Comparison of ENCODE assay signal across 9 cellular contexts in genomic region chr16:70694088-70694487, GRCh38. TPM values are rescaled to one million over a fixed set of nuclear protein-coding genes. Genes with fewer than 3 reads are reported as not detected.
DNase-seq lines count a peak whose midpoint lies in the region; ATAC-seq and TF ChIP-seq lines count a peak whose summit lies in the region.
"Had no signal": no experiment of that assay in that cellular context is flagged by ENCODE, and none has a peak within 500 bp of the region (broad histone marks: within the 10 kb centered on the region; RNA-seq: fewer than 3 reads in every experiment).

No MANE protein-coding gene starts in this region.

- H3K27me3 ChIP-seq in HCT116 (ENCODE audit: insufficient read depth, low read length) (no peaks in the 10 kb centered on the region), WERI-Rb-1 (ENCODE audit: insufficient read depth, low read depth, severe bottlenecking) (no peaks in the 10 kb centered on the region), gastroesophageal sphincter (no peaks in the 10 kb centered on the region), skeletal muscle tissue (ENCODE audit: control insufficient read depth in 3 of 3, insufficient read depth in 3 of 3, low read length in 3 of 3) (no peaks in the 10 kb centered on the region)
- no peaks in the 10 kb centered on the region for H3K27me3 ChIP-seq in effector memory CD4-positive, alpha-beta T cell (replicated peaks; ENCODE audit: control insufficient read depth, insufficient read depth, low read length, poor library complexity, severe bottlenecking)

- peak overlapping the region; percentile 29; the same call in 1 of the 2 replicates for H3K27ac ChIP-seq in HCT116 (ENCODE audit: low read depth, low read length)
- peak overlapping the region; percentile 68 for H3K27ac ChIP-seq in WERI-Rb-1
- H3K27ac ChIP-seq in gastroesophageal sphincter: peak overlapping the region; percentile 95 to 98 (median 97)
- peak overlapping the region; percentile 96 for H3K27ac ChIP-seq in skeletal muscle tissue (ENCODE audit: low read depth, low read length)
- no peak overlapping the region for H3K27ac ChIP-seq in effector memory CD4-positive, alpha-beta T cell (ENCODE audit: insufficient read depth, low read length, poor library complexity, severe bottlenecking)
- H3K27ac ChIP-seq: HL-60 had no signal

- no peaks in the 10 kb centered on the region for H3K9me3 ChIP-seq in HCT116 (ENCODE audit: control insufficient read depth in 1 of 2, insufficient read depth in 1 of 2, low read depth in 1 of 2, low read length in 2 of 2)
- no peaks in the 10 kb centered on the region for H3K9me3 ChIP-seq in WERI-Rb-1 (ENCODE audit: severe bottlenecking)
- H3K9me3 ChIP-seq in gastroesophageal sphincter: no peaks in the 10 kb centered on the region
- no peaks in the 10 kb centered on the region for H3K9me3 ChIP-seq in skeletal muscle tissue (ENCODE audit: control insufficient read depth in 3 of 3, low read length in 3 of 3)
- H3K9me3 ChIP-seq in effector memory CD4-positive, alpha-beta T cell (ENCODE audit: control insufficient read depth, low read length): no peaks in the 10 kb centered on the region

- TF ChIP-seq RAD21 in HCT116 (IDR thresholded peaks at IDR 0.05; ENCODE audit: low read depth): no peak

- POLR2A ChIA-PET in HCT116 (lab: Charles Lee): no interaction called here

- ATAC-seq in HCT116 (peak; percentile 77), gastroesophageal sphincter (peak; percentile 28), GM19324 (IDR thresholded peaks at IDR 0.05; ENCODE audit: low FRiP score, unreplicated experiment) (no peak)

- H3K9ac ChIP-seq in HCT116 (ENCODE audit: low read length) (peak overlapping the region; percentile 51), skeletal muscle tissue (ENCODE audit: low read depth in 1 of 3, low read length in 3 of 3) (peak overlapping the region; percentile 56 to 82 (median 70))

- no peaks in the 10 kb centered on the region for H4K20me1 ChIP-seq in HCT116 (ENCODE audit: insufficient read depth)

- DNase-seq in HCT116 (ENCODE audit: low read depth, low spot score) (no peak), WERI-Rb-1 (no peak), GM13976 (ENCODE audit: low spot score) (no peak), NCI-H1436 (lab: John Stamatoyannopoulos, UW) (no peak)
- no peak for DNase-seq in effector memory CD4-positive, alpha-beta T cell

- peaks cover 35 to 77% of the 10 kb centered on the region in 2 experiments for H3K4me1 ChIP-seq in HCT116 (ENCODE audit: control insufficient read depth in 1 of 2, insufficient read depth in 2 of 2, low read length in 2 of 2)
- peaks cover 16 to 98% (median 81%) of the 10 kb centered on the region in 3 donors for H3K4me1 ChIP-seq in gastroesophageal sphincter
- peaks cover 92 to 100% (median 98%) of the 10 kb centered on the region in 3 donors for H3K4me1 ChIP-seq in skeletal muscle tissue (ENCODE audit: control insufficient read depth in 3 of 3, insufficient read depth in 3 of 3, low read length in 3 of 3)
- no peaks in the 10 kb centered on the region for H3K4me1 ChIP-seq in effector memory CD4-positive, alpha-beta T cell (ENCODE audit: control insufficient read depth, insufficient read depth, low read length, poor library complexity, severe bottlenecking)

- H3K36me3 ChIP-seq in HCT116 (ENCODE audit: control insufficient read depth in 1 of 2, insufficient read depth in 2 of 2, low read length in 2 of 2) (no peaks in the 10 kb centered on the region), WERI-Rb-1 (peaks cover 7% of the 10 kb centered on the region), gastroesophageal sphincter (peaks cover 0 to 9% of the 10 kb centered on the region in 2 donors), skeletal muscle tissue (ENCODE audit: control insufficient read depth in 3 of 3, insufficient read depth in 3 of 3, low read length in 3 of 3) (no peaks in the 10 kb centered on the region)
- H3K36me3 ChIP-seq in effector memory CD4-positive, alpha-beta T cell (ENCODE audit: control insufficient read depth, insufficient read depth, low read length): peaks cover 8% of the 10 kb centered on the region

- H3K79me2 ChIP-seq in HCT116 (ENCODE audit: insufficient read depth, low read length): no peaks in the 10 kb centered on the region

- intact Hi-C loops in HCT116 (cut with micrococcal nuclease): no loop called here

- in situ Hi-C loops in GM13976 (cut with MboI; ENCODE audit: low sequenced_read_pairs, unreplicated experiment): no loop called here

- TF ChIP-seq CTCF in HCT116 (IDR thresholded peaks at IDR 0.05 in 2 of 3, conservative IDR thresholded peaks at IDR 0.05 in 1 of 3; ENCODE audit: borderline replicate concordance in 1 of 3, insufficient read depth in 1 of 3, low read depth in 2 of 3, low read length in 2 of 3) (no peak), WERI-Rb-1 (IDR thresholded peaks at IDR 0.05; ENCODE audit: low read depth, low read length) (no peak), gastroesophageal sphincter (IDR thresholded peaks at IDR 0.05) (no peak), GM13976 (IDR thresholded peaks at IDR 0.05; ENCODE audit: borderline replicate concordance, control extremely low read depth, extremely low read depth, insufficient read depth, missing control alignments) (no peak)

- no peaks in the 10 kb centered on the region for H3K9me2 ChIP-seq in HCT116 (ENCODE audit: insufficient read depth)

- peak overlapping the region in 1 of 2 experiments; percentile 18; a peak in 1 of 4 replicates for H3K4me3 ChIP-seq in HCT116 (replicated peaks in 1 of 2; ENCODE audit: low read depth in 1 of 2, low read length in 2 of 2)
- no peak overlapping the region for H3K4me3 ChIP-seq in WERI-Rb-1 (ENCODE audit: low read depth, low read length)
- no peak overlapping the region for H3K4me3 ChIP-seq in gastroesophageal sphincter
- H3K4me3 ChIP-seq in skeletal muscle tissue (ENCODE audit: low read length in 3 of 3): no peak overlapping the region
- H3K4me3 ChIP-seq in effector memory CD4-positive, alpha-beta T cell (ENCODE audit: insufficient read depth, low read depth, low read length, poor library complexity, severe bottlenecking): no peak overlapping the region

- no peak overlapping the region for H2AFZ ChIP-seq in HCT116 (ENCODE audit: low read depth, low read length, poor library complexity, severe bottlenecking)

- RAD21 ChIA-PET in HCT116 (lab: Charles Lee; ENCODE audit: low non-redundant PET in 1 of 2, low total read pairs in 2 of 2, uncharacterized antibody in 2 of 2, unreplicated experiment in 2 of 2): no interaction called here

- TF ChIP-seq EP300 in gastroesophageal sphincter (IDR thresholded peaks at IDR 0.05): no peak

- CTCF ChIA-PET in HCT116 (lab: Charles Lee): no interaction called here

- no TSS peak for BruUV-seq in HCT116 (replicated peaks; lab: Mats Ljungman, UMichigan)

- TF ChIP-seq POLR2A in HCT116 (IDR thresholded peaks at IDR 0.05; ENCODE audit: borderline replicate concordance, extremely low read depth, insufficient read depth, insufficient read length) (no peak), gastroesophageal sphincter (IDR thresholded peaks at IDR 0.05) (no peak)

- WGBS in gastroesophageal sphincter (ENCODE audit: low coverage in 1 of 2), 2 donors: 40% methylated on average over 1 of the region's 10 CpGs; no CpG with 5 or more reads in 1 of the 2 donors

- H3K4me2 ChIP-seq in HCT116 (ENCODE audit: low read length): peak overlapping the region; percentile 69

TF ChIP-seq in HCT116, 20 proteins besides CTCF, POLR2A, EP300 and RAD21:
- TF ChIP-seq MAX (IDR thresholded peaks at IDR 0.05) (no peak), TCF7L2 (IDR thresholded peaks at IDR 0.05; ENCODE audit: borderline replicate concordance, extremely low read depth, insufficient read depth, insufficient read length) (no peak), ZNF274 (IDR thresholded peaks at IDR 0.05; ENCODE audit: low read depth, low read length) (no peak), EZH2 (IDR thresholded peaks at IDR 0.05) (no peak), ZFX (IDR thresholded peaks at IDR 0.05) (no peak), REST (IDR thresholded peaks at IDR 0.05; ENCODE audit: low read depth) (no peak), JUND (IDR thresholded peaks at IDR 0.05) (no peak), EZH2phosphoT487 (IDR thresholded peaks at IDR 0.05; ENCODE audit: borderline replicate concordance) (no peak), SRF (IDR thresholded peaks at IDR 0.05; ENCODE audit: low read depth) (no peak), CBX3 (IDR thresholded peaks at IDR 0.05; ENCODE audit: low read depth) (no peak), EGR1 (IDR thresholded peaks at IDR 0.05; ENCODE audit: low read depth) (no peak)

RNA-seq across cellular contexts. Expression of gene MTSS2, which starts 8.2 kb away (rescaled TPM):
- total RNA-seq in HCT116 (2021; ENCODE audit: unreplicated experiment) (41.8 TPM), gastroesophageal sphincter (100 to 1,000 TPM in 1 of 4 donors, 10 to 100 TPM in 3; 70.9 to 234 (median 85.9) TPM), skeletal muscle tissue (18.8 TPM)
- polyA plus RNA-seq in HCT116 (2012): 48.7 and 53.1 TPM in 2 replicates

RNA-seq across cellular contexts. Expression of gene IL34, which starts 47.7 kb away (rescaled TPM):
- total RNA-seq in HCT116 (2021; ENCODE audit: unreplicated experiment): not detected
- 0.15 TPM in 1 of 2 replicates, not detected in the other for polyA plus RNA-seq in HCT116 (2012)
- 1 to 10 TPM; 1.6 to 4.1 (median 2.8) TPM for total RNA-seq in gastroesophageal sphincter
- 6.8 TPM for total RNA-seq in skeletal muscle tissue
